In the genomic region with DNA sequence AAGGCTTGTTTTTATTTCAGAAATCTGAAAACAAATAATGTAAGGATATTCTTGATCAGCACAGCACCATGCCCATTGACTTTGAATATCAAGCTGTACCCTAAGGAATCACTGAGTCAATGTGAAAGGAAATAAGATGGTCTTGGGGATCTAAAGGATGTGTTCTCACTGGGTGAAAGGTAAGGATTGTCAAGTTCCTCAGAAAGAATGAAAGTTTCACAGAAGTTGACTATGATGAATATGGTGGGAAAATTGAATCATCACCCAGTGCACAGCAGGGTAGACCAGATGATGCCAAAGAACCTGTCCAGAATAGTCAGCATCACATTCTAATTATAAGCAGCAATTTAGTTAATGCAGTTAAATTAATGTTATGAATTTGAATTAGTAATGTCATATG, we compare ENCODE assay signal across 33 cellular contexts. TPM values are rescaled to one million over a fixed set of nuclear protein-coding genes. Genes with fewer than 3 reads are reported as not detected.
"Had no signal": no experiment of that assay in that cellular context is flagged by ENCODE, and none has a peak within 500 bp of the region (broad histone marks: within the 10 kb centered on the region; RNA-seq: fewer than 3 reads in every experiment).

No MANE protein-coding gene starts in this region.

- H3K36me3 ChIP-seq: adrenal gland, brain microvascular endothelial cell, breast epithelium had no signal

- H3K36me3 Mint-ChIP-seq: activated CD8-positive, alpha-beta memory T cell treated with anti-CD3 and anti-CD28 coated beads, Interleukin-2, amount 10 ng/mL, durations not matched to agents 7 days and 5 days; activated naive CD4-positive, alpha-beta T cell treated with anti-CD3 and anti-CD28 coated beads, Interleukin-2, amount 50 U/mL, for 72 hours; activated naive CD8-positive, alpha-beta T cell treated with anti-CD3 and anti-CD28 coated beads, Interleukin-2, amount 10 ng/mL, durations not matched to agents 7 days and 5 days had no signal

- H3K9me3 ChIP-seq: adrenal gland, body of pancreas, breast epithelium had no signal

- H3K9me3 Mint-ChIP-seq: activated B cell treated with CpG ODN at 0.5 μM for 24 hours; activated CD4-positive, alpha-beta memory T cell treated with anti-CD3 and anti-CD28 coated beads, Interleukin-2, amount 10 ng/mL, durations not matched to agents 7 days and 5 days; activated CD4-positive, alpha-beta T cell treated with anti-CD3 and anti-CD28 coated beads, Interleukin-2, amount 10 ng/mL, durations not matched to agents 24 days and 14 days; activated naive CD4-positive, alpha-beta T cell treated with anti-CD3 and anti-CD28 coated beads for 36 hours; activated naive CD4-positive, alpha-beta T cell treated with anti-CD3 and anti-CD28 coated beads, Interleukin-2, amount 50 U/mL, for 72 hours; activated naive CD8-positive, alpha-beta T cell treated with anti-CD3 and anti-CD28 coated beads, Interleukin-2, amount 10 ng/mL, durations not matched to agents 7 days and 5 days; activated T-cell treated with anti-CD3 and anti-CD28 coated beads, Interleukin-2, amount 50 U/mL, for 24 hours; T-helper 1 cell treated with Interleukin-12 subunit alpha and Interleukin-12 subunit beta and Interleukin-4 antibody, amounts not matched to agents 30 μg/mL and 1 μg/mL, for 36 hours; T-helper 2 cell treated with Interferon-gamma antibody and Interleukin-4, amounts not matched to agents 5 μg/mL and 100 μg/mL, for 36 hours had no signal

- ATAC-seq: activated CD8-positive, alpha-beta memory T cell treated with anti-CD3 and anti-CD28 coated beads, Interleukin-2, amount 10 ng/mL, durations not matched to agents 7 days and 5 days; body of pancreas had no signal

- H3K4me3 ChIP-seq: adrenal gland, body of pancreas, breast epithelium had no signal

- DNase-seq: activated B cell treated with CpG ODN at 0.5 μM for 24 hours; activated CD4-positive, alpha-beta memory T cell treated with anti-CD3 and anti-CD28 coated beads, Interleukin-2, amount 10 ng/mL, durations not matched to agents 7 days and 5 days; activated CD4-positive, alpha-beta T cell treated with anti-CD3 and anti-CD28 coated beads for 4 hours; activated CD4-positive, alpha-beta T cell treated with anti-CD3 and anti-CD28 coated beads, Interleukin-2, amount 10 ng/mL, durations not matched to agents 24 days and 14 days; activated CD4-positive, alpha-beta T cell treated with anti-CD3 and anti-CD28 coated beads, Interleukin-2, amount 50 U/mL, for 1 hour; activated CD4-positive, alpha-beta T cell treated with anti-CD3 and anti-CD28 coated beads, Interleukin-2, amount 50 U/mL, for 4 hours; activated CD4-positive, CD25-positive, alpha-beta regulatory T cell treated with anti-CD3 and anti-CD28 coated beads, Interleukin-2, amount 50 U/mL, for 72 hours; activated CD8-positive, alpha-beta memory T cell treated with anti-CD3 and anti-CD28 coated beads for 24 hours; activated CD8-positive, alpha-beta memory T cell treated with anti-CD3 and anti-CD28 coated beads, Interleukin-2, amount 10 ng/mL, durations not matched to agents 7 days and 5 days; activated CD8-positive, alpha-beta memory T cell treated with anti-CD3 and anti-CD28 coated beads, Interleukin-2, amount 50 U/mL, for 48 hours; activated effector memory CD4-positive, alpha-beta T cell treated with anti-CD3 and anti-CD28 coated beads, Interleukin-2, amount 50 U/mL, for 16 hours; activated gamma-delta T cell treated with Interleukin-2 at 50 U/mL for 16 hours; activated naive CD4-positive, alpha-beta T cell; activated naive CD4-positive, alpha-beta T cell treated with anti-CD3 and anti-CD28 coated beads for 36 hours; activated naive CD4-positive, alpha-beta T cell treated with anti-CD3 and anti-CD28 coated beads, Interleukin-2, amount 50 U/mL, for 16 hours; activated naive CD8-positive, alpha-beta T cell treated with anti-CD3 and anti-CD28 coated beads, Interleukin-2, amount 10 ng/mL, durations not matched to agents 7 days and 5 days; activated T-cell treated with anti-CD3 and anti-CD28 coated beads, Interleukin-2, amount 50 U/mL, for 24 hours; activated T-cell treated with anti-CD3 and anti-CD28 coated beads, Interleukin-2, amount 50 U/mL, for 48 hours; adrenal gland; amniotic stem cell; aorta; body of pancreas; brain microvascular endothelial cell; central memory CD4-positive, alpha-beta T cell; SW 1271; T-helper 1 cell; T-helper 2 cell; T-helper 9 cell had no signal

- H3K4me1 ChIP-seq: adrenal gland, body of pancreas, breast epithelium had no signal

- H3K27ac ChIP-seq: adrenal gland, body of pancreas, brain microvascular endothelial cell, breast epithelium, VCaP had no signal

- H3K27me3 ChIP-seq: adrenal gland, body of pancreas, brain microvascular endothelial cell had no signal

- H3K27ac Mint-ChIP-seq: activated B cell treated with CpG ODN at 0.5 μM for 24 hours; activated CD4-positive, alpha-beta memory T cell treated with anti-CD3 and anti-CD28 coated beads, Interleukin-2, amount 10 ng/mL, durations not matched to agents 7 days and 5 days; activated CD4-positive, alpha-beta T cell treated with anti-CD3 and anti-CD28 coated beads, Interleukin-2, amount 10 ng/mL, durations not matched to agents 24 days and 14 days; activated CD8-positive, alpha-beta memory T cell treated with anti-CD3 and anti-CD28 coated beads, Interleukin-2, amount 10 ng/mL, durations not matched to agents 7 days and 5 days; activated naive CD4-positive, alpha-beta T cell treated with anti-CD3 and anti-CD28 coated beads for 36 hours; activated naive CD4-positive, alpha-beta T cell treated with anti-CD3 and anti-CD28 coated beads, Interleukin-2, amount 50 U/mL, for 72 hours; activated naive CD8-positive, alpha-beta T cell treated with anti-CD3 and anti-CD28 coated beads, Interleukin-2, amount 10 ng/mL, durations not matched to agents 7 days and 5 days; activated T-cell treated with anti-CD3 and anti-CD28 coated beads, Interleukin-2, amount 50 U/mL, for 24 hours; T-helper 1 cell treated with Interleukin-12 subunit alpha and Interleukin-12 subunit beta and Interleukin-4 antibody, amounts not matched to agents 30 μg/mL and 1 μg/mL, for 36 hours; T-helper 2 cell treated with Interferon-gamma antibody and Interleukin-4, amounts not matched to agents 5 μg/mL and 100 μg/mL, for 36 hours had no signal

- H3K4me3 Mint-ChIP-seq: activated B cell treated with CpG ODN at 0.5 μM for 24 hours; activated CD4-positive, alpha-beta memory T cell treated with anti-CD3 and anti-CD28 coated beads, Interleukin-2, amount 10 ng/mL, durations not matched to agents 7 days and 5 days; activated CD4-positive, alpha-beta T cell treated with anti-CD3 and anti-CD28 coated beads, Interleukin-2, amount 10 ng/mL, durations not matched to agents 24 days and 14 days; activated CD8-positive, alpha-beta memory T cell treated with anti-CD3 and anti-CD28 coated beads, Interleukin-2, amount 10 ng/mL, durations not matched to agents 7 days and 5 days; activated naive CD4-positive, alpha-beta T cell treated with anti-CD3 and anti-CD28 coated beads for 36 hours; activated naive CD8-positive, alpha-beta T cell treated with anti-CD3 and anti-CD28 coated beads, Interleukin-2, amount 10 ng/mL, durations not matched to agents 7 days and 5 days; activated T-cell treated with anti-CD3 and anti-CD28 coated beads, Interleukin-2, amount 50 U/mL, for 24 hours; T-helper 1 cell treated with Interleukin-12 subunit alpha and Interleukin-12 subunit beta and Interleukin-4 antibody, amounts not matched to agents 30 μg/mL and 1 μg/mL, for 36 hours; T-helper 2 cell treated with Interferon-gamma antibody and Interleukin-4, amounts not matched to agents 5 μg/mL and 100 μg/mL, for 36 hours had no signal

- H3K4me1 Mint-ChIP-seq: activated B cell treated with CpG ODN at 0.5 μM for 24 hours; activated CD4-positive, alpha-beta memory T cell treated with anti-CD3 and anti-CD28 coated beads, Interleukin-2, amount 10 ng/mL, durations not matched to agents 7 days and 5 days; activated CD4-positive, alpha-beta T cell treated with anti-CD3 and anti-CD28 coated beads, Interleukin-2, amount 10 ng/mL, durations not matched to agents 24 days and 14 days; activated CD8-positive, alpha-beta memory T cell treated with anti-CD3 and anti-CD28 coated beads, Interleukin-2, amount 10 ng/mL, durations not matched to agents 7 days and 5 days; activated naive CD8-positive, alpha-beta T cell treated with anti-CD3 and anti-CD28 coated beads, Interleukin-2, amount 10 ng/mL, durations not matched to agents 7 days and 5 days had no signal

RNA-seq across cellular contexts. Expression of gene ERC2, which starts 16.2 kb away (rescaled TPM):
- total RNA-seq: activated B cell treated with CpG ODN at 0.5 μM for 24 hours; activated CD4-positive, alpha-beta memory T cell treated with anti-CD3 and anti-CD28 coated beads, Interleukin-2, amount 10 ng/mL, durations not matched to agents 7 days and 5 days; activated CD4-positive, alpha-beta T cell treated with anti-CD3 and anti-CD28 coated beads, Interleukin-2, amount 10 ng/mL, durations not matched to agents 24 days and 14 days; activated CD8-positive, alpha-beta memory T cell treated with anti-CD3 and anti-CD28 coated beads, Interleukin-2, amount 10 ng/mL, durations not matched to agents 7 days and 5 days; activated naive CD8-positive, alpha-beta T cell treated with anti-CD3 and anti-CD28 coated beads, Interleukin-2, amount 10 ng/mL, durations not matched to agents 7 days and 5 days had no signal
